8 cellular contexts compared by ENCODE assay signal in genomic region chr9:87324613-87325194, GRCh38.
DNase-seq lines count a peak whose midpoint lies in the region; ATAC-seq and TF ChIP-seq lines count a peak whose summit lies in the region.

No MANE protein-coding gene starts in this region.

- H3K4me1 ChIP-seq in DND-41 (ENCODE audit: insufficient read depth, low read length) = no peaks in the 10 kb centered on the region

- no peaks in the 10 kb centered on the region for H3K36me3 ChIP-seq in DND-41 (ENCODE audit: insufficient read depth, low read length)

- H4K20me1 ChIP-seq in DND-41 (ENCODE audit: insufficient read depth, low read length) = no peaks in the 10 kb centered on the region

- H3K4me2 ChIP-seq in DND-41 (ENCODE audit: insufficient read depth, low read length) = no peak overlapping the region

- H2AFZ ChIP-seq in DND-41 (ENCODE audit: low read depth, low read length) = no peak overlapping the region

- H3K27ac ChIP-seq in DND-41 (ENCODE audit: low read length) = no peak overlapping the region

- H3K27me3 ChIP-seq in DND-41 (ENCODE audit: insufficient read depth, low read length, poor library complexity) = no peaks in the 10 kb centered on the region

- H3K9me3 ChIP-seq in DND-41 (ENCODE audit: insufficient read depth, low read length, severe bottlenecking) = no peaks in the 10 kb centered on the region

- no peak overlapping the region for H3K9ac ChIP-seq in DND-41 (ENCODE audit: low read depth, low read length)

- peak; percentile 60; the same call in 1 of the 3 replicates for ATAC-seq in DND-41 (ENCODE audit: insufficient read depth, low read depth)
- ATAC-seq in HG02852 (IDR thresholded peaks at IDR 0.05; ENCODE audit: unreplicated experiment) = no peak
- no peak for ATAC-seq in HG03520 (IDR thresholded peaks at IDR 0.05; ENCODE audit: unreplicated experiment)
- no peak for ATAC-seq in GM18870 (IDR thresholded peaks at IDR 0.05; ENCODE audit: unreplicated experiment)

- TF ChIP-seq CTCF in DND-41 (IDR thresholded peaks at IDR 0.05; ENCODE audit: borderline replicate concordance, extremely low read depth, low read length, poor library complexity, severe bottlenecking) (peak; percentile 70), HFF-Myc (IDR thresholded peaks at IDR 0.05; ENCODE audit: low read depth, low read length, missing control alignments) (peak; percentile 43)

- no peaks in the 10 kb centered on the region for H3K79me2 ChIP-seq in DND-41 (ENCODE audit: insufficient read depth, low read length)

- no peak for DNase-seq in DND-41
- peak; percentile 54 for DNase-seq in HFF-Myc (ENCODE audit: extremely low read depth, low read depth)
- DNase-seq in NCI-H526 treated with DMSO at 0.1 percent for 48 hours (lab: John Stamatoyannopoulos, UW) = peak; percentile 10
- DNase-seq in cerebellar cortex (ENCODE audit: low spot score) = peak; percentile 54
- DNase-seq in left kidney (ENCODE audit: low read depth, low spot score) = peak; percentile 89

- H3K4me3 ChIP-seq in DND-41 (ENCODE audit: low read depth in 1 of 2, low read length in 2 of 2) (no peak overlapping the region), HFF-Myc (replicated peaks; ENCODE audit: low read depth, low read length) (no peak overlapping the region)
